26 cellular contexts compared by ENCODE assay signal in genomic region chr20:34165246-34165645, GRCh38. TPM values are rescaled to one million over a fixed set of nuclear protein-coding genes. Genes with fewer than 3 reads are reported as not detected.
DNase-seq lines count a peak whose midpoint lies in the region; ATAC-seq and TF ChIP-seq lines count a peak whose summit lies in the region.
"Had no signal": no experiment of that assay in that cellular context is flagged by ENCODE, and none has a peak within 500 bp of the region (broad histone marks: within the 10 kb centered on the region; RNA-seq: fewer than 3 reads in every experiment).

No MANE protein-coding gene starts in this region.

- intact Hi-C loops in Right ventricle myocardium superior (cut with DNase I), result no loop called here

- no peaks in the 10 kb centered on the region for H3K9me3 Mint-ChIP-seq in chondrocyte (ENCODE audit: low read depth)
- H3K9me3 Mint-ChIP-seq: CD8-positive, alpha-beta T cell; neural crest cell; stimulated activated naive CD8-positive, alpha-beta T cell treated with anti-CD3 and anti-CD28 coated beads, Interleukin-15, Interleukin-2, amounts not matched to agents 100 ng/mL and 50 ng/mL, for 24 hours; T-helper 2 cell treated with Interferon-gamma antibody and Interleukin-4, amounts not matched to agents 5 μg/mL and 100 μg/mL, for 36 hours had no signal

- peaks cover 9% of the 10 kb centered on the region for H3K4me1 Mint-ChIP-seq in chondrocyte (ENCODE audit: low read depth)

- 76 to 80% methylated on average over 1 to 2 of the region's 2 CpGs for whole genome bisulfite sequencing in mesodermal cell (ENCODE audit: insufficient coverage in 2 of 2), 2 experiments

- no peaks in the 10 kb centered on the region for H3K9me3 ChIP-seq in Loucy (ENCODE audit: insufficient read depth, low read depth, low read length)
- no peaks in the 10 kb centered on the region for H3K9me3 ChIP-seq in mesodermal cell (ENCODE audit: control insufficient read depth, low read length)
- no peaks in the 10 kb centered on the region for H3K9me3 ChIP-seq in WERI-Rb-1 (ENCODE audit: severe bottlenecking)
- H3K9me3 ChIP-seq: heart left ventricle, left lung, tibial artery had no signal

- no peak for ATAC-seq in Right ventricle myocardium superior (ENCODE audit: poor library complexity)
- no peak for ATAC-seq in HG02981 (IDR thresholded peaks at IDR 0.05; ENCODE audit: unreplicated experiment)
- ATAC-seq: activated CD8-positive, alpha-beta T cell treated with anti-CD3 and anti-CD28 coated beads, Interleukin-2, amount 10 ng/mL, durations not matched to agents 7 days and 5 days; CD8-positive, alpha-beta T cell; heart left ventricle; left lung had no signal

- H2AFZ ChIP-seq in Loucy (ENCODE audit: low read length), result peak overlapping the region; percentile 24; the same call in 1 of the 2 replicates

- no peaks in the 10 kb centered on the region for H3K27me3 Mint-ChIP-seq in chondrocyte (ENCODE audit: low read depth)

- H3K27ac ChIP-seq in mesodermal cell (ENCODE audit: low read depth, low read length, severe bottlenecking), result peak overlapping the region; percentile 10
- H3K27ac ChIP-seq in WERI-Rb-1, result no peak overlapping the region
- H3K27ac ChIP-seq: left lung, tibial artery had no signal

- H3K4me1 ChIP-seq in Loucy (ENCODE audit: insufficient read depth, low read length, poor library complexity, severe bottlenecking) (peaks cover 10% of the 10 kb centered on the region), mesodermal cell (ENCODE audit: control insufficient read depth, insufficient read depth, low read length, poor library complexity, severe bottlenecking) (no peaks in the 10 kb centered on the region)
- H3K4me1 ChIP-seq: heart left ventricle, left lung, tibial artery had no signal

- H3K79me2 ChIP-seq in Loucy (ENCODE audit: insufficient read depth, low read length), result no peaks in the 10 kb centered on the region

- peak overlapping the region; percentile 14 for H3K27ac Mint-ChIP-seq in chondrocyte (ENCODE audit: unreplicated experiment)
- H3K27ac Mint-ChIP-seq: activated CD8-positive, alpha-beta T cell treated with anti-CD3 and anti-CD28 coated beads, Interleukin-2, amount 10 ng/mL, durations not matched to agents 7 days and 5 days; CD8-positive, alpha-beta T cell; stimulated activated naive CD8-positive, alpha-beta T cell treated with anti-CD3 and anti-CD28 coated beads, Interleukin-15, Interleukin-2, amounts not matched to agents 100 ng/mL and 50 ng/mL, for 24 hours; T-helper 2 cell treated with Interferon-gamma antibody and Interleukin-4, amounts not matched to agents 5 μg/mL and 100 μg/mL, for 36 hours had no signal

- no peaks in the 10 kb centered on the region for H3K36me3 Mint-ChIP-seq in chondrocyte (ENCODE audit: low read depth)
- H3K36me3 Mint-ChIP-seq: CD8-positive, alpha-beta T cell had no signal

- H3K4me3 ChIP-seq in Loucy (ENCODE audit: low read length, poor library complexity, severe bottlenecking) (peak overlapping the region; percentile 2), mesodermal cell (ENCODE audit: extremely low read depth, insufficient read depth, low read length, poor library complexity, severe bottlenecking) (no peak overlapping the region), WERI-Rb-1 (ENCODE audit: low read depth, low read length) (no peak overlapping the region)
- H3K4me3 ChIP-seq: heart left ventricle, left lung, skin epidermis, tibial artery had no signal

- no peaks in the 10 kb centered on the region for H3F3A ChIP-seq in Loucy (ENCODE audit: low read depth)

- no peaks in the 10 kb centered on the region for H3K36me3 ChIP-seq in Loucy (ENCODE audit: insufficient read depth, low read length)
- no peaks in the 10 kb centered on the region for H3K36me3 ChIP-seq in mesodermal cell (ENCODE audit: control insufficient read depth, insufficient read depth, low read length)
- no peaks in the 10 kb centered on the region for H3K36me3 ChIP-seq in WERI-Rb-1
- H3K36me3 ChIP-seq: heart left ventricle, left lung, tibial artery had no signal

- no peak for TF ChIP-seq CTCF in Loucy (conservative IDR thresholded peaks at IDR 0.05; ENCODE audit: low read length)
- no peak for TF ChIP-seq CTCF in chondrocyte (IDR thresholded peaks at IDR 0.05)
- TF ChIP-seq CTCF in WERI-Rb-1 (IDR thresholded peaks at IDR 0.05; ENCODE audit: low read depth, low read length), result no peak

- H3K9ac ChIP-seq in Loucy (ENCODE audit: low read depth, low read length, poor library complexity, severe bottlenecking), result no peak overlapping the region

- no peaks in the 10 kb centered on the region for H3K27me3 ChIP-seq in Loucy (ENCODE audit: insufficient read depth, low read length, poor library complexity, severe bottlenecking)
- no peaks in the 10 kb centered on the region for H3K27me3 ChIP-seq in WERI-Rb-1 (ENCODE audit: insufficient read depth, low read depth, severe bottlenecking)
- H3K27me3 ChIP-seq: heart left ventricle, left lung, tibial artery had no signal

- H3K4me2 ChIP-seq in Loucy (ENCODE audit: low read depth, low read length, poor library complexity, severe bottlenecking), result peak overlapping the region; percentile 23

- H3K4me3 Mint-ChIP-seq in chondrocyte (ENCODE audit: unreplicated experiment), result no peak overlapping the region
- H3K4me3 Mint-ChIP-seq: activated CD8-positive, alpha-beta T cell treated with anti-CD3 and anti-CD28 coated beads, Interleukin-2, amount 10 ng/mL, durations not matched to agents 7 days and 5 days; CD8-positive, alpha-beta T cell; neural crest cell; stimulated activated naive CD8-positive, alpha-beta T cell treated with anti-CD3 and anti-CD28 coated beads, Interleukin-15, Interleukin-2, amounts not matched to agents 100 ng/mL and 50 ng/mL, for 24 hours; T-helper 2 cell treated with Interferon-gamma antibody and Interleukin-4, amounts not matched to agents 5 μg/mL and 100 μg/mL, for 36 hours had no signal

- H4K20me1 ChIP-seq in Loucy (ENCODE audit: insufficient read depth, low read length, poor library complexity, severe bottlenecking), result no peaks in the 10 kb centered on the region

- H3K9me2 ChIP-seq in Loucy (replicated peaks; ENCODE audit: low read depth, low read length), result no peaks in the 10 kb centered on the region

- peak; percentile 58 for DNase-seq in COLO829 (ENCODE audit: low spot score)
- no peak for DNase-seq in chondrocyte (ENCODE audit: low spot score)
- DNase-seq in DMS114 treated with DMSO at 0.1 percent for 48 hours (lab: John Stamatoyannopoulos, UW; ENCODE audit: unreplicated experiment), result no peak
- DNase-seq in WERI-Rb-1, result no peak
- DNase-seq in Right ventricle myocardium superior, result no peak
- DNase-seq: activated CD4-positive, CD25-positive, alpha-beta regulatory T cell; activated CD8-positive, alpha-beta T cell treated with anti-CD3 and anti-CD28 coated beads, Interleukin-2, amount 10 ng/mL, durations not matched to agents 7 days and 5 days; activated naive CD4-positive, alpha-beta T cell treated with Interleukin-2 at 50 U/mL for 16 hours; activated T-cell treated with anti-CD3 and anti-CD28 coated beads, Interleukin-2, amount 50 U/mL, for 1 hour; CD8-positive, alpha-beta T cell; cerebellar nuclear complex; effector memory CD4-positive, alpha-beta T cell; heart left ventricle; left lung; NCI-H146; NCI-H774; SIG-M5; stimulated activated CD4-positive, alpha-beta T cell treated with anti-CD3 and anti-CD28 coated beads, Interleukin-2, amount 100 ng/mL, for 48 hours; tibial artery had no signal

RNA-seq across cellular contexts. Expression of gene EIF2S2, which starts 53.2 kb away (rescaled TPM):
- total RNA-seq in chondrocyte (49.4 to 152 TPM (median 148 TPM) in 3 replicates), Right ventricle myocardium superior (39.0 TPM)
- polyA plus RNA-seq in mesodermal cell (2013, experiment 1 of 2), result 160 TPM
- polyA plus RNA-seq in mesodermal cell (2013, experiment 2 of 2), result 181 TPM
